Comparison of ENCODE assay signal across 31 cellular contexts in genomic region chr4:11409632-11410031, GRCh38. TPM values are rescaled to one million over a fixed set of nuclear protein-coding genes. Genes with fewer than 3 reads are reported as not detected.
"Had no signal": no experiment of that assay in that cellular context is flagged by ENCODE, and none has a peak within 500 bp of the region (broad histone marks: within the 10 kb centered on the region; RNA-seq: fewer than 3 reads in every experiment).

No MANE protein-coding gene starts in this region.

- H3K27me3 Mint-ChIP-seq: activated CD4-positive, alpha-beta memory T cell treated with anti-CD3 and anti-CD28 coated beads for 36 hours; activated CD4-positive, alpha-beta T cell treated with anti-CD3 and anti-CD28 coated beads for 36 hours; activated naive CD4-positive, alpha-beta T cell treated with anti-CD3 and anti-CD28 coated beads, Interleukin-2, amount 50 U/mL, for 24 hours; activated naive CD8-positive, alpha-beta T cell treated with anti-CD3 and anti-CD28 coated beads for 36 hours; activated naive CD8-positive, alpha-beta T cell treated with anti-CD3 and anti-CD28 coated beads, Interleukin-2, amount 50 U/mL, for 24 hours had no signal

- H3K4me3 Mint-ChIP-seq: activated CD4-positive, alpha-beta memory T cell treated with anti-CD3 and anti-CD28 coated beads for 36 hours; activated CD4-positive, alpha-beta T cell treated with anti-CD3 and anti-CD28 coated beads for 36 hours; activated CD4-positive, alpha-beta T cell treated with anti-CD3 and anti-CD28 coated beads, Interleukin-2, amount 10 ng/mL, durations not matched to agents 24 days and 14 days; activated CD8-positive, alpha-beta memory T cell treated with anti-CD3 and anti-CD28 coated beads, Interleukin-2, amount 10 ng/mL, durations not matched to agents 7 days and 5 days; activated CD8-positive, alpha-beta T cell treated with anti-CD3 and anti-CD28 coated beads, Interleukin-2, amount 10 ng/mL, durations not matched to agents 7 days and 5 days; activated naive CD4-positive, alpha-beta T cell treated with anti-CD3 and anti-CD28 coated beads for 36 hours; activated naive CD4-positive, alpha-beta T cell treated with anti-CD3 and anti-CD28 coated beads, Interleukin-2, amount 50 U/mL, for 24 hours; activated naive CD8-positive, alpha-beta T cell treated with anti-CD3 and anti-CD28 coated beads for 36 hours; activated naive CD8-positive, alpha-beta T cell treated with anti-CD3 and anti-CD28 coated beads, Interleukin-2, amount 50 U/mL, for 24 hours; activated T-helper 1 cell treated with anti-CD3 and anti-CD28 coated beads, Interleukin-12 subunit alpha, Interleukin-12 subunit beta, Interleukin-2, Interleukin-4 antibody, amounts not matched to agents 30 ng/mL and 10 ng/mL and 1 ng/mL, durations not matched to agents 14 hours and 24 hours and 36 hours had no signal

- H3K9me3 Mint-ChIP-seq: activated CD4-positive, alpha-beta memory T cell treated with anti-CD3 and anti-CD28 coated beads for 36 hours; activated CD4-positive, alpha-beta T cell treated with anti-CD3 and anti-CD28 coated beads, Interleukin-2, amount 10 ng/mL, durations not matched to agents 24 days and 14 days; activated naive CD4-positive, alpha-beta T cell treated with anti-CD3 and anti-CD28 coated beads for 36 hours; activated naive CD4-positive, alpha-beta T cell treated with anti-CD3 and anti-CD28 coated beads, Interleukin-2, amount 50 U/mL, for 24 hours; activated naive CD8-positive, alpha-beta T cell treated with anti-CD3 and anti-CD28 coated beads for 36 hours; activated naive CD8-positive, alpha-beta T cell treated with anti-CD3 and anti-CD28 coated beads, Interleukin-2, amount 50 U/mL, for 24 hours; activated T-helper 1 cell treated with anti-CD3 and anti-CD28 coated beads, Interleukin-12 subunit alpha, Interleukin-12 subunit beta, Interleukin-2, Interleukin-4 antibody, amounts not matched to agents 30 ng/mL and 10 ng/mL and 1 ng/mL, durations not matched to agents 14 hours and 24 hours and 36 hours; activated T-helper 2 cell treated with anti-CD3 and anti-CD28 coated beads, Interferon-gamma antibody, Interleukin-2, Interleukin-4, amounts not matched to agents 10 μg/mL and 5 μg/mL and 100 μg/mL, durations not matched to agents 14 hours and 24 hours and 36 hours had no signal

- H3K36me3 Mint-ChIP-seq: activated CD4-positive, alpha-beta memory T cell treated with anti-CD3 and anti-CD28 coated beads for 36 hours; activated CD8-positive, alpha-beta memory T cell treated with anti-CD3 and anti-CD28 coated beads, Interleukin-2, amount 10 ng/mL, durations not matched to agents 7 days and 5 days; activated naive CD4-positive, alpha-beta T cell treated with anti-CD3 and anti-CD28 coated beads, Interleukin-2, amount 50 U/mL, for 24 hours; activated naive CD8-positive, alpha-beta T cell treated with anti-CD3 and anti-CD28 coated beads for 36 hours had no signal

- DNase-seq: activated CD4-positive, alpha-beta memory T cell treated with anti-CD3 and anti-CD28 coated beads for 36 hours; activated CD4-positive, alpha-beta T cell treated with anti-CD3 and anti-CD28 coated beads for 36 hours; activated CD4-positive, alpha-beta T cell treated with anti-CD3 and anti-CD28 coated beads, Interleukin-2, amount 10 ng/mL, durations not matched to agents 24 days and 14 days; activated CD4-positive, CD25-positive, alpha-beta regulatory T cell; activated CD4-positive, CD25-positive, alpha-beta regulatory T cell treated with anti-CD3 and anti-CD28 coated beads, Interleukin-2, amount 50 U/mL, for 72 hours; activated CD8-positive, alpha-beta memory T cell treated with anti-CD3 and anti-CD28 coated beads, Interleukin-2, amount 10 ng/mL, durations not matched to agents 7 days and 5 days; activated CD8-positive, alpha-beta memory T cell treated with anti-CD3 and anti-CD28 coated beads, Interleukin-2, amount 50 U/mL, for 4 hours; activated CD8-positive, alpha-beta T cell treated with anti-CD3 and anti-CD28 coated beads, Interleukin-2, amount 10 ng/mL, durations not matched to agents 7 days and 5 days; activated effector memory CD4-positive, alpha-beta T cell treated with anti-CD3 and anti-CD28 coated beads, Interleukin-2, amount 50 U/mL, for 16 hours; activated naive CD4-positive, alpha-beta T cell treated with anti-CD3 and anti-CD28 coated beads for 36 hours; activated naive CD8-positive, alpha-beta T cell treated with anti-CD3 and anti-CD28 coated beads for 36 hours; activated naive CD8-positive, alpha-beta T cell treated with anti-CD3 and anti-CD28 coated beads, Interleukin-2, amount 50 U/mL, for 24 hours; activated T-cell treated with anti-CD3 and anti-CD28 coated beads, Interleukin-2, amount 50 U/mL, for 1 hour; activated T-cell treated with anti-CD3 and anti-CD28 coated beads, Interleukin-2, amount 50 U/mL, for 48 hours; adrenal gland; amygdala; aorta; body of pancreas; colonic mucosa; effector CD8-positive, alpha-beta T cell; esophagus squamous epithelium; foreskin melanocyte; head of caudate nucleus; T-helper 2 cell had no signal

- H3K27ac Mint-ChIP-seq: activated CD4-positive, alpha-beta memory T cell treated with anti-CD3 and anti-CD28 coated beads for 36 hours; activated CD4-positive, alpha-beta T cell treated with anti-CD3 and anti-CD28 coated beads for 36 hours; activated CD4-positive, alpha-beta T cell treated with anti-CD3 and anti-CD28 coated beads, Interleukin-2, amount 10 ng/mL, durations not matched to agents 24 days and 14 days; activated CD8-positive, alpha-beta memory T cell treated with anti-CD3 and anti-CD28 coated beads, Interleukin-2, amount 10 ng/mL, durations not matched to agents 7 days and 5 days; activated CD8-positive, alpha-beta T cell treated with anti-CD3 and anti-CD28 coated beads, Interleukin-2, amount 10 ng/mL, durations not matched to agents 7 days and 5 days; activated naive CD4-positive, alpha-beta T cell treated with anti-CD3 and anti-CD28 coated beads for 36 hours; activated naive CD4-positive, alpha-beta T cell treated with anti-CD3 and anti-CD28 coated beads, Interleukin-2, amount 50 U/mL, for 24 hours; activated naive CD8-positive, alpha-beta T cell treated with anti-CD3 and anti-CD28 coated beads for 36 hours; activated naive CD8-positive, alpha-beta T cell treated with anti-CD3 and anti-CD28 coated beads, Interleukin-2, amount 50 U/mL, for 24 hours; activated T-helper 1 cell treated with anti-CD3 and anti-CD28 coated beads, Interleukin-12 subunit alpha, Interleukin-12 subunit beta, Interleukin-2, Interleukin-4 antibody, amounts not matched to agents 30 ng/mL and 10 ng/mL and 1 ng/mL, durations not matched to agents 14 hours and 24 hours and 36 hours; activated T-helper 2 cell treated with anti-CD3 and anti-CD28 coated beads, Interferon-gamma antibody, Interleukin-2, Interleukin-4, amounts not matched to agents 10 μg/mL and 5 μg/mL and 100 μg/mL, durations not matched to agents 14 hours and 24 hours and 36 hours had no signal

- H3K4me1 Mint-ChIP-seq: activated CD4-positive, alpha-beta T cell treated with anti-CD3 and anti-CD28 coated beads for 36 hours; activated CD4-positive, alpha-beta T cell treated with anti-CD3 and anti-CD28 coated beads, Interleukin-2, amount 10 ng/mL, durations not matched to agents 24 days and 14 days; activated CD8-positive, alpha-beta memory T cell treated with anti-CD3 and anti-CD28 coated beads, Interleukin-2, amount 10 ng/mL, durations not matched to agents 7 days and 5 days; activated naive CD4-positive, alpha-beta T cell treated with anti-CD3 and anti-CD28 coated beads, Interleukin-2, amount 50 U/mL, for 24 hours; activated naive CD8-positive, alpha-beta T cell treated with anti-CD3 and anti-CD28 coated beads for 36 hours; activated naive CD8-positive, alpha-beta T cell treated with anti-CD3 and anti-CD28 coated beads, Interleukin-2, amount 50 U/mL, for 24 hours had no signal

- ATAC-seq: activated CD4-positive, alpha-beta T cell treated with anti-CD3 and anti-CD28 coated beads for 36 hours; activated CD8-positive, alpha-beta memory T cell treated with anti-CD3 and anti-CD28 coated beads, Interleukin-2, amount 10 ng/mL, durations not matched to agents 7 days and 5 days; activated CD8-positive, alpha-beta T cell treated with anti-CD3 and anti-CD28 coated beads, Interleukin-2, amount 10 ng/mL, durations not matched to agents 7 days and 5 days; activated naive CD8-positive, alpha-beta T cell treated with anti-CD3 and anti-CD28 coated beads, Interleukin-2, amount 50 U/mL, for 24 hours; body of pancreas; gastroesophageal sphincter had no signal

RNA-seq across cellular contexts. Expression of gene HS3ST1, which starts 19.1 kb away (rescaled TPM):
- total RNA-seq: activated CD4-positive, alpha-beta memory T cell treated with anti-CD3 and anti-CD28 coated beads for 36 hours; activated CD4-positive, alpha-beta T cell treated with anti-CD3 and anti-CD28 coated beads for 36 hours; activated CD8-positive, alpha-beta memory T cell treated with anti-CD3 and anti-CD28 coated beads for 36 hours; activated CD8-positive, alpha-beta T cell treated with anti-CD3 and anti-CD28 coated beads, Interleukin-2, amount 10 ng/mL, durations not matched to agents 7 days and 5 days; activated naive CD4-positive, alpha-beta T cell treated with anti-CD3 and anti-CD28 coated beads for 36 hours; fibroblast of lung; fibroblast of villous mesenchyme had no signal
